In genomic region chr19:7888145-7888825, GRCh38 we compare ENCODE assay signal across 8 cellular contexts. TPM values are rescaled to one million over a fixed set of nuclear protein-coding genes. Genes with fewer than 3 reads are reported as not detected.
A peak's percentile ranks its signal among the peaks of the same experiment; 100 is the strongest.
DNase-seq lines count a peak whose midpoint lies in the region; ATAC-seq, FAIRE-seq and TF ChIP-seq lines count a peak whose summit lies in the region.

TSS of gene LRRC8E (plus strand) at chr19:7888510. CDS start at chr19:7895604, 7,094 bp downstream.

- no peaks in the 10 kb centered on the region for H3K9me3 Mint-ChIP-seq in activated T-cell treated with anti-CD3 and anti-CD28 coated beads, Interleukin-2, amount 50 U/mL, for 24 hours

- DNase-seq in A172 (ENCODE audit: low spot score): peak; percentile 66
- DNase-seq in HT-29 (ENCODE audit: low spot score): peak; percentile 47
- DNase-seq in activated T-cell treated with anti-CD3 and anti-CD28 coated beads, Interleukin-2, amount 50 U/mL, for 24 hours: peak; percentile 66
- DNase-seq in heart left ventricle: peak in 2 of 5 donors; percentile 25 to 56
- no peak for DNase-seq in retinal pigment epithelial cell (ENCODE audit: low read depth)
- DNase-seq in NCI-H1436 treated with DMSO at 0.1 percent for 48 hours (lab: John Stamatoyannopoulos, UW): no peak
- DNase-seq in GM12891 (ENCODE audit: insufficient read length, low spot score): no peak
- DNase-seq in NCI-H187 (lab: John Stamatoyannopoulos, UW): no peak

- H3K4me1 Mint-ChIP-seq in activated T-cell treated with anti-CD3 and anti-CD28 coated beads, Interleukin-2, amount 50 U/mL, for 24 hours (ENCODE audit: low read depth): peaks cover 2% of the 10 kb centered on the region

- H3K4me1 ChIP-seq in heart left ventricle: peaks cover 0 to 7% (median 0%) of the 10 kb centered on the region in 12 donors

- no peak within 1 kb of the TSS for H3K27ac Mint-ChIP-seq in activated T-cell treated with anti-CD3 and anti-CD28 coated beads, Interleukin-2, amount 50 U/mL, for 24 hours

- no peaks in the 10 kb centered on the region for H3K36me3 Mint-ChIP-seq in activated T-cell treated with anti-CD3 and anti-CD28 coated beads, Interleukin-2, amount 50 U/mL, for 24 hours (ENCODE audit: low read depth)

- H3K4me3 ChIP-seq in heart left ventricle: peak within 1 kb of the TSS; percentile 1 to 52 (median 36)
- H3K4me3 ChIP-seq in retinal pigment epithelial cell (ENCODE audit: low read length): peak within 1 kb of the TSS; percentile 71

- H3K27me3 Mint-ChIP-seq in activated T-cell treated with anti-CD3 and anti-CD28 coated beads, Interleukin-2, amount 50 U/mL, for 24 hours: peaks cover 30% of the 10 kb centered on the region

- peaks cover 4 to 34% (median 10%) of the 10 kb centered on the region in 9 donors for H3K27me3 ChIP-seq in heart left ventricle

- H3K9me3 ChIP-seq in heart left ventricle: no peaks in the 10 kb centered on the region

- 9 to 35% (median 15%) methylated on average over 9 to 53 of the region's 53 CpGs for WGBS in heart left ventricle, 4 donors

- TF ChIP-seq POLR2A in heart left ventricle (IDR thresholded peaks at IDR 0.05) (no peak), GM12891 (IDR thresholded peaks at IDR 0.05; ENCODE audit: low read depth, low read length) (no peak)

- no peaks in the 10 kb centered on the region for H3K36me3 ChIP-seq in heart left ventricle

- intact Hi-C loops in heart left ventricle (cut with DNase I): no loop called here

- FAIRE-seq in GM12891 (lab: Jason Lieb, UNC): no peak

- no peak within 1 kb of the TSS for H3K4me3 Mint-ChIP-seq in activated T-cell treated with anti-CD3 and anti-CD28 coated beads, Interleukin-2, amount 50 U/mL, for 24 hours

- no peak within 1 kb of the TSS for H3K27ac ChIP-seq in heart left ventricle

- TF ChIP-seq CTCF in heart left ventricle (IDR thresholded peaks at IDR 0.05) (no peak), retinal pigment epithelial cell (conservative IDR thresholded peaks at IDR 0.05; ENCODE audit: low read depth, low read length) (no peak)

- peak in 3 of 4 donors; percentile 52 to 93 (median 85) for ATAC-seq in heart left ventricle

TF ChIP-seq in GM12891, 5 proteins besides CTCF, POLR2A, EP300 and RAD21:
- TF ChIP-seq PAX5 (IDR thresholded peaks at IDR 0.05; ENCODE audit: insufficient read depth, low read length, severe bottlenecking) (no peak), SPI1 (IDR thresholded peaks at IDR 0.05; ENCODE audit: low read depth, low read length) (no peak)

RNA-seq across cellular contexts. Expression of gene LRRC8E, which starts in this region (rescaled TPM):
- 30.8 and 33.7 TPM in 2 replicates for total RNA-seq in A172 (2014; rRNA removed; shearing (Covaris generic))
- total RNA-seq in HT-29 (2014; rRNA removed; shearing (Covaris generic)): 16.6 and 19.8 TPM in 2 replicates
- total RNA-seq in heart left ventricle: 1 to 10 TPM in 4 of 9 donors, under 1 TPM in 5; 0.17 to 2.2 (median 1.00) TPM
- 1 to 10 TPM in 1 of 2 donors, under 1 TPM in 1; 0.27 to 2.6 TPM for polyA plus RNA-seq in heart left ventricle
- polyA plus RNA-seq in GM12891 (2012; ENCODE audit: low read depth, missing spikeins): 0.06 TPM

Comparison
In these comparisons a context has a peak if more than half of its experiments do, and no peak if none do; other contexts are left out.
1. DNase-seq: peak in A172 (single experiment), HT-29 (single experiment) and activated T-cell treated with anti-CD3 and anti-CD28 coated beads, Interleukin-2, amount 50 U/mL, for 24 hours (single experiment); none in retinal pigment epithelial cell (single experiment), NCI-H1436 treated with DMSO at 0.1 percent for 48 hours (single experiment), GM12891 (single experiment) and NCI-H187 (0 of 2).